1 cellular context compared by ENCODE assay signal in the genomic region with DNA sequence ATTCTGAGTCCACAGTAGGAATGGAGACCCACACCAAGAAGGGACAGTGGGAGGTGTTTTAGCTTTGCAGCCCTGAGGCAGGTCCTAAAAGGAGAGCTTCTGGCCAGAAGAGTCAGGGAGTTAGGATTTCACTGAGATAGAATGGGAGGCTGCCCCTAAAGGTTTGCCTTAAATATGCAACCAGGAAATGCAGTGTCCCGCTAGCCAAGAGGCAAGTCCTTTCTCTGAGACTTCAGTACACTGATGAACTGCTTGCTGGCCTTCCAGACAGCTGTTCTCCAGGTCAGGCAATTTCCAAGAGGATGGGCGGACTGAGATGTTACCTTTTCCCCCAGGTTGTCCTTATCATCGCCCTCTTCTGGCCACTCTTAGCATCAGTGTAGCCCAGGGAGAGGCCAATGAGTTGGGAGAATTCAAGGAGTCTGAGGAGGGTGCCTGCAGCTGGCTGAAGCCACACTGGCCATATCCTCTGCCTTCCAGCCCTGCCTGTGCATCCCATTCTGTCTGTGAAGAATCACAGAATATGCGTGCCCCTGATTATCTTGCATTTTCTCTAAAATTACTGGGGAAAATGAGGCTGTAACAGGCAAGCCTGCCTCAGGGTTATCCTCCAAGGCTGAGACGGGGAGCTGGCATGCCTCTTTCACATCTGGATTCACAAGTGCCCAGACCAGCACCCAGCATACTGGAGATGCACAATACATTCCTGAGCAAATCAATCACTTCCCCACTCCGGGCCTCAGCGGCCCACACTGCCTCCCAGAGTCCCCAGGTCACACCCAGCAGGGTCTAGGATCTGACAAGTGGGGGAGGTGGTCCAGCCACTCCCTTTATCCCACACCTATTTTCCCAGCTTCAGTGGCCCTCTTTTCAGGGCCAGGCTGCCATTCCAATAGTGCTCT.
TF ChIP-seq lines count a peak whose summit lies in the region.

No MANE protein-coding gene starts in this region.

TF ChIP-seq in HepG2, 621 proteins besides CTCF, POLR2A, EP300 and RAD21 (continued from another document):
- TF ChIP-seq, protein P1, sequence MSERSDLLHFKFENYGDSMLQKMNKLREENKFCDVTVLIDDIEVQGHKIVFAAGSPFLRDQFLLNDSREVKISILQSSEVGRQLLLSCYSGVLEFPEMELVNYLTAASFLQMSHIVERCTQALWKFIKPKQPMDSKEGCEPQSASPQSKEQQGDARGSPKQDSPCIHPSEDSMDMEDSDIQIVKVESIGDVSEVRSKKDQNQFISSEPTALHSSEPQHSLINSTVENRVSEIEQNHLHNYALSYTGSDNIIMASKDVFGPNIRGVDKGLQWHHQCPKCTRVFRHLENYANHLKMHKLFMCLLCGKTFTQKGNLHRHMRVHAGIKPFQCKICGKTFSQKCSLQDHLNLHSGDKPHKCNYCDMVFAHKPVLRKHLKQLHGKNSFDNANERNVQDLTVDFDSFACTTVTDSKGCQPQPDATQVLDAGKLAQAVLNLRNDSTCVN (CRISPR knock-in tag; IDR thresholded peaks at IDR 0.05; ENCODE audit: borderline replicate concordance): no peak
- TF ChIP-seq KDM2A (CRISPR knock-in tag; IDR thresholded peaks at IDR 0.05; ENCODE audit: borderline replicate concordance, low read depth) (0 out of 2 replicates have a peak, but pooled peaks have one; percentile 35), BORCS8-MEF2B (CRISPR knock-in tag; IDR thresholded peaks at IDR 0.05) (0 out of 2 replicates have a peak, but pooled peaks have one; percentile 29), SMC3 (IDR thresholded peaks at IDR 0.05; ENCODE audit: low read length) (peak; percentile 82), XRCC5 (optimal IDR thresholded peaks at IDR 0.05; ENCODE audit: low read length) (peak; percentile 66), GPN1 (CRISPR knock-in tag; IDR thresholded peaks at IDR 0.05; ENCODE audit: borderline replicate concordance) (no peak), ZNF3 (CRISPR knock-in tag; IDR thresholded peaks at IDR 0.05) (no peak), STAG1 (CRISPR knock-in tag; IDR thresholded peaks at IDR 0.05) (peak; percentile 61), CBX2 (IDR thresholded peaks at IDR 0.05; ENCODE audit: low read depth, low read length) (no peak), CBX2 (CRISPR knock-in tag; IDR thresholded peaks at IDR 0.05; ENCODE audit: low read depth) (no peak), TEAD3 (CRISPR knock-in tag; optimal IDR thresholded peaks at IDR 0.05; ENCODE audit: borderline replicate concordance) (peak; percentile 44)
- TF ChIP-seq, protein P2, sequence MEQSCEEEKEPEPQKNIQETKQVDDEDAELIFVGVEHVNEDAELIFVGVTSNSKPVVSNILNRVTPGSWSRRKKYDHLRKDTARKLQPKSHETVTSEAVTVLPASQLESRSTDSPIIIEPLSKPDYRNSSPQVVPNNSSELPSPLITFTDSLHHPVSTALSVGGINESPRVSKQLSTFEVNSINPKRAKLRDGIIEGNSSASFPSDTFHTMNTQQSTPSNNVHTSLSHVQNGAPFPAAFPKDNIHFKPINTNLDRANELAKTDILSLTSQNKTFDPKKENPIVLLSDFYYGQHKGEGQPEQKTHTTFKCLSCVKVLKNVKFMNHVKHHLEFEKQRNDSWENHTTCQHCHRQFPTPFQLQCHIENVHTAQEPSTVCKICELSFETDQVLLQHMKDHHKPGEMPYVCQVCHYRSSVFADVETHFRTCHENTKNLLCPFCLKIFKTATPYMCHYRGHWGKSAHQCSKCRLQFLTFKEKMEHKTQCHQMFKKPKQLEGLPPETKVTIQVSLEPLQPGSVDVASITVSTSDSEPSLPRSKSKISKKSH (CRISPR knock-in tag; IDR thresholded peaks at IDR 0.05; ENCODE audit: borderline replicate concordance): no peak
